Comparison of ENCODE assay signal across 8 cellular contexts in the genomic region with DNA sequence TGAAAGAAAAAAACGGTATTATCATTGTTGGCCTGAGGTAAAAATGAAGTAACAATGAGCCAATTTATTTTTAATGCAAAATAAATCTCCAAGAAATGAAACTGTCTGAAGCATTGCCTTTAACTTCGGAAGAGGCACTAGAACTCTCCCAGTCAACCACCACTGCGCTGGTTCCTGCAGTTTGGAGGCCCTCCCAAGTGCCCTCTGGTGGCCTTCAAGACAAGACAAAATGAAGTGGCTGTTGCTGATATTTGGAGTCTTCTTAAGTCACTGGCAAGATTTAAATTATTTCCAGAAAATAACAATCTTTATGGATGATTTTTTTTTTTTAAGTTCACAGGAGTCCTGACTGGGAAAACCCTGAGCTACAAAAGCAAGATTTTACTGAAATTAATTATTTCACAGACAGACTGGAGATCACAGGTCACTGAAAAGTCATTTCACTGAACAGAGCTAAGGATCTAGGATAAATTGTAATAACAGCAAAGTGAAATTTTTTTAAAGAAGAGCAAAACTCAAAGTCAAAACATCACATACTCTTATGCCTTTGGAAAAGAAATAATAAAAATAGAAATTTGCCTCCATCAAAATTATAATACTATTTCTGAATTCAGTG. TPM values are rescaled to one million over a fixed set of nuclear protein-coding genes. Genes with fewer than 3 reads are reported as not detected.
DNase-seq lines count a peak whose midpoint lies in the region; ATAC-seq and TF ChIP-seq lines count a peak whose summit lies in the region.

No MANE protein-coding gene starts in this region.

- peak overlapping the region; percentile 11 for H3K27ac Mint-ChIP-seq in stimulated activated naive B cell treated with anti-CD40 and anti-IgM and Interleukin-4, amounts not matched to agents 10 μg/mL and 1 μg/mL and 100 μg/mL, for 72 hours

- no peak overlapping the region for H3K4me3 ChIP-seq in Jurkat, Clone E6-1 (ENCODE audit: low read length)
- no peak overlapping the region for H3K4me3 ChIP-seq in cardiac fibroblast (replicated peaks in 1 of 2; ENCODE audit: low read depth in 2 of 2, low read length in 2 of 2)
- no peak overlapping the region for H3K4me3 ChIP-seq in kidney epithelial cell (ENCODE audit: low read depth, low read length)

- no peaks in the 10 kb centered on the region for H3K27me3 ChIP-seq in kidney epithelial cell (ENCODE audit: control insufficient read depth, insufficient read depth, low read length)

- H3K36me3 Mint-ChIP-seq in stimulated activated naive B cell treated with anti-CD40 and anti-IgM and Interleukin-4, amounts not matched to agents 10 μg/mL and 1 μg/mL and 100 μg/mL, for 72 hours = peaks cover 33 to 51% of the 10 kb centered on the region in 2 donors

- peak; percentile 50 for DNase-seq in EL
- DNase-seq in Jurkat, Clone E6-1 (ENCODE audit: low read depth, low spot score) = peak; percentile 60
- DNase-seq in SIG-M5 (lab: John Stamatoyannopoulos, UW) = peak; percentile 4
- DNase-seq in cardiac fibroblast (ENCODE audit: low read depth in 2 of 2) = peak; percentile 75 to 85
- no peak for DNase-seq in kidney epithelial cell (ENCODE audit: low read depth)
- DNase-seq in stimulated activated naive B cell treated with anti-CD40 and anti-IgM and Interleukin-4, amounts not matched to agents 10 μg/mL and 1 μg/mL and 100 μg/mL, for 72 hours = peak; percentile 7
- no peak for DNase-seq in GDM1 (lab: John Stamatoyannopoulos, UW)

- H3K9me3 Mint-ChIP-seq in stimulated activated naive B cell treated with anti-CD40 and anti-IgM and Interleukin-4, amounts not matched to agents 10 μg/mL and 1 μg/mL and 100 μg/mL, for 72 hours = no peaks in the 10 kb centered on the region

- peak; percentile 80 for TF ChIP-seq CTCF in cardiac fibroblast (IDR thresholded peaks at IDR 0.05; ENCODE audit: low read depth, low read length)
- peak; percentile 57 for TF ChIP-seq CTCF in kidney epithelial cell (IDR thresholded peaks at IDR 0.05; ENCODE audit: insufficient read depth, low read length, poor library complexity, severe bottlenecking)

- H3K4me1 Mint-ChIP-seq in stimulated activated naive B cell treated with anti-CD40 and anti-IgM and Interleukin-4, amounts not matched to agents 10 μg/mL and 1 μg/mL and 100 μg/mL, for 72 hours = peaks cover 3 to 9% of the 10 kb centered on the region in 2 donors

- peak; percentile 72 to 85 for ATAC-seq in stimulated activated naive B cell treated with anti-CD40 and anti-IgM and Interleukin-4, amounts not matched to agents 10 μg/mL and 1 μg/mL and 100 μg/mL, for 72 hours (replicated peaks)
- no peak for ATAC-seq in HG03097 (IDR thresholded peaks at IDR 0.05; ENCODE audit: low FRiP score, unreplicated experiment)

- H3K27me3 Mint-ChIP-seq in stimulated activated naive B cell treated with anti-CD40 and anti-IgM and Interleukin-4, amounts not matched to agents 10 μg/mL and 1 μg/mL and 100 μg/mL, for 72 hours = no peaks in the 10 kb centered on the region

- no peak overlapping the region for H3K4me3 Mint-ChIP-seq in stimulated activated naive B cell treated with anti-CD40 and anti-IgM and Interleukin-4, amounts not matched to agents 10 μg/mL and 1 μg/mL and 100 μg/mL, for 72 hours

- no peaks in the 10 kb centered on the region for H3K36me3 ChIP-seq in kidney epithelial cell (ENCODE audit: control insufficient read depth, insufficient read depth, low read length)

RNA-seq across cellular contexts. Expression of a gene that starts 58.2 kb away (rescaled TPM):
- polyA plus RNA-seq in Jurkat, Clone E6-1 (2012; ENCODE audit: insufficient read depth, insufficient read length) = 26.4 TPM
- 43.6 and 47.3 TPM in 2 replicates for total RNA-seq in kidney epithelial cell

Comparison
In these comparisons a context has a peak if more than half of its experiments do, and no peak if none do; other contexts are left out.
1. DNase-seq: peak in EL (single experiment), Jurkat, Clone E6-1 (single experiment), SIG-M5 (single experiment), cardiac fibroblast (2 of 2) and stimulated activated naive B cell treated with anti-CD40 and anti-IgM and Interleukin-4, amounts not matched to agents 10 μg/mL and 1 μg/mL and 100 μg/mL, for 72 hours (single experiment); none in kidney epithelial cell (single experiment) and GDM1 (single experiment).